25 cellular contexts compared by ENCODE assay signal in genomic region chr13:109758937-109759480, GRCh38. TPM values are rescaled to one million over a fixed set of nuclear protein-coding genes. Genes with fewer than 3 reads are reported as not detected.
DNase-seq lines count a peak whose midpoint lies in the region; ATAC-seq and TF ChIP-seq lines count a peak whose summit lies in the region.
"Had no signal": no experiment of that assay in that cellular context is flagged by ENCODE, and none has a peak within 500 bp of the region (broad histone marks: within the 10 kb centered on the region; RNA-seq: fewer than 3 reads in every experiment).

No MANE protein-coding gene starts in this region.

- WGBS in neuronal stem cell (ENCODE audit: extremely low coverage in 2 of 2, insufficient read length in 2 of 2, insufficient replicate concordance in 1 of 2), 2 donors, result no CpG with 5 or more reads among the region's 15 CpGs

- no peak overlapping the region for H2BK12ac ChIP-seq in neuronal stem cell (ENCODE audit: low read length)

- H3K4me3 ChIP-seq in GM23338 (no peak overlapping the region), neuronal stem cell (ENCODE audit: low read length in 2 of 2) (no peak overlapping the region), Caco-2 (ENCODE audit: low read depth, low read length) (no peak overlapping the region)
- H3K4me3 ChIP-seq: SJSA1 had no signal

- H2AFZ ChIP-seq in GM23338 (no peak overlapping the region), neuronal stem cell (ENCODE audit: low read length) (no peak overlapping the region)

- intact Hi-C loops in Caco-2 (cut with micrococcal nuclease; ENCODE audit: unreplicated experiment), result no loop called here

- H2AK5ac ChIP-seq in neuronal stem cell (ENCODE audit: low read depth, low read length), result no peak overlapping the region

- H3K27me3 Mint-ChIP-seq in GM23338 (ENCODE audit: insufficient read depth, low read depth, poor library complexity) (no peaks in the 10 kb centered on the region), Caco-2 (ENCODE audit: insufficient read depth, unreplicated experiment) (no peaks in the 10 kb centered on the region)
- H3K27me3 Mint-ChIP-seq in effector memory CD8-positive, alpha-beta T cell, result no peaks in the 10 kb centered on the region
- H3K27me3 Mint-ChIP-seq in activated naive CD8-positive, alpha-beta T cell treated with anti-CD3 and anti-CD28 coated beads, Interleukin-2, amount 50 U/mL, for 24 hours, result no peaks in the 10 kb centered on the region
- H3K27me3 Mint-ChIP-seq: B cell had no signal

- no peaks in the 10 kb centered on the region for H3K9me3 Mint-ChIP-seq in GM23338
- H3K9me3 Mint-ChIP-seq in effector memory CD8-positive, alpha-beta T cell, result no peaks in the 10 kb centered on the region
- no peaks in the 10 kb centered on the region for H3K9me3 Mint-ChIP-seq in Caco-2 (ENCODE audit: unreplicated experiment)
- no peaks in the 10 kb centered on the region for H3K9me3 Mint-ChIP-seq in activated naive CD8-positive, alpha-beta T cell treated with anti-CD3 and anti-CD28 coated beads, Interleukin-2, amount 50 U/mL, for 24 hours
- H3K9me3 Mint-ChIP-seq: CD4-positive, CD25-positive, alpha-beta regulatory T cell had no signal

- peaks cover under 1% of the 10 kb centered on the region; the same call in 1 of the 2 replicates for H3K4me1 ChIP-seq in GM23338 (ENCODE audit: insufficient read depth)
- peaks cover 0 to 3% of the 10 kb centered on the region in 2 donors for H3K4me1 ChIP-seq in neuronal stem cell (ENCODE audit: control insufficient read depth in 2 of 2, insufficient read depth in 1 of 2, low read depth in 1 of 2, low read length in 2 of 2)
- H3K4me1 ChIP-seq in Caco-2, result no peaks in the 10 kb centered on the region
- H3K4me1 ChIP-seq: SJSA1 had no signal

- ATAC-seq in GM23338 (peak; percentile 34; the same call in 2 of the 3 replicates), HG03439 (IDR thresholded peaks at IDR 0.05; ENCODE audit: unreplicated experiment) (no peak)
- ATAC-seq in effector memory CD8-positive, alpha-beta T cell (replicated peaks), result peak; percentile 32
- no peak for ATAC-seq in activated naive CD8-positive, alpha-beta T cell treated with anti-CD3 and anti-CD28 coated beads, Interleukin-2, amount 50 U/mL, for 24 hours
- ATAC-seq: Right ventricle myocardium inferior had no signal

- no peak for DNase-seq in GM23338 (ENCODE audit: low spot score)
- DNase-seq in effector memory CD8-positive, alpha-beta T cell, result no peak
- no peak for DNase-seq in neuronal stem cell (ENCODE audit: low spot score)
- no peak for DNase-seq in Caco-2
- DNase-seq in hypothalamus (lab: John Stamatoyannopoulos, UW), result no peak
- DNase-seq in activated naive CD8-positive, alpha-beta T cell treated with anti-CD3 and anti-CD28 coated beads, Interleukin-2, amount 50 U/mL, for 24 hours, result no peak
- DNase-seq: CD4-positive, CD25-positive, alpha-beta regulatory T cell; COR-L47; DMS 273 treated with DMSO at 0.1 percent for 48 hours; DMS79 treated with DMSO at 0.1 percent for 48 hours; GOT3; IMR-90; NCI-H1105; NCI-H146; NCI-H2029; NCI-H2171; NCI-H345; NCI-H524 treated with DMSO at 0.1 percent for 48 hours; NCI-H82 had no signal

- H4K20me1 ChIP-seq in GM23338 (replicated peaks; ENCODE audit: insufficient read depth), result peaks cover 35% of the 10 kb centered on the region; the same call in 1 of the 2 replicates

- no peak overlapping the region for H3K18ac ChIP-seq in neuronal stem cell (ENCODE audit: low read length)

- H3K27ac Mint-ChIP-seq in GM23338, result peak overlapping the region; percentile 64; the same call in 1 of the 2 replicates
- peak overlapping the region in 1 of 2 donors; percentile 41 for H3K27ac Mint-ChIP-seq in effector memory CD8-positive, alpha-beta T cell
- no peak overlapping the region for H3K27ac Mint-ChIP-seq in Caco-2 (ENCODE audit: unreplicated experiment)
- H3K27ac Mint-ChIP-seq in activated naive CD8-positive, alpha-beta T cell treated with anti-CD3 and anti-CD28 coated beads, Interleukin-2, amount 50 U/mL, for 24 hours, result no peak overlapping the region
- H3K27ac Mint-ChIP-seq: B cell; CD4-positive, CD25-positive, alpha-beta regulatory T cell had no signal

- no peak overlapping the region for H4K8ac ChIP-seq in neuronal stem cell (ENCODE audit: low read depth, low read length)

- H3K4me3 Mint-ChIP-seq in GM23338 (no peak overlapping the region), Caco-2 (ENCODE audit: unreplicated experiment) (no peak overlapping the region)
- peak overlapping the region in 1 of 2 donors; percentile 31 for H3K4me3 Mint-ChIP-seq in effector memory CD8-positive, alpha-beta T cell
- no peak overlapping the region for H3K4me3 Mint-ChIP-seq in activated naive CD8-positive, alpha-beta T cell treated with anti-CD3 and anti-CD28 coated beads, Interleukin-2, amount 50 U/mL, for 24 hours
- H3K4me3 Mint-ChIP-seq: B cell; CD4-positive, CD25-positive, alpha-beta regulatory T cell had no signal

- H3K4me1 Mint-ChIP-seq in GM23338, result peaks cover 34% of the 10 kb centered on the region
- peaks cover 3 to 7% of the 10 kb centered on the region in 2 donors for H3K4me1 Mint-ChIP-seq in effector memory CD8-positive, alpha-beta T cell (ENCODE audit: low read depth in 2 of 2)
- H3K4me1 Mint-ChIP-seq in Caco-2 (ENCODE audit: low read depth, unreplicated experiment), result no peaks in the 10 kb centered on the region
- peaks cover 11% of the 10 kb centered on the region for H3K4me1 Mint-ChIP-seq in activated naive CD8-positive, alpha-beta T cell treated with anti-CD3 and anti-CD28 coated beads, Interleukin-2, amount 50 U/mL, for 24 hours

- H3K4ac ChIP-seq in neuronal stem cell (ENCODE audit: low read length), result no peak overlapping the region

- no TSS peak for BruUV-seq in Caco-2 (replicated peaks; lab: Mats Ljungman, UMichigan)

- POLR2A ChIA-PET in Caco-2 (lab: Charles Lee), result no interaction called here

- H3K4me2 ChIP-seq in GM23338 (no peak overlapping the region), neuronal stem cell (ENCODE audit: insufficient read depth, low read length, poor library complexity, severe bottlenecking) (no peak overlapping the region)
- H3K4me2 ChIP-seq: KMS-11 had no signal

- peaks cover 70% of the 10 kb centered on the region for H3K79me2 ChIP-seq in GM23338 (replicated peaks; ENCODE audit: insufficient read depth)

- H2BK120ac ChIP-seq in neuronal stem cell (ENCODE audit: low read depth, low read length), result no peak overlapping the region

- H4K91ac ChIP-seq in neuronal stem cell (ENCODE audit: low read depth, low read length, poor library complexity), result no peak overlapping the region

- H3K9me3 ChIP-seq in neuronal stem cell (replicated peaks in 1 of 2; ENCODE audit: control insufficient read depth in 2 of 2, insufficient read depth in 1 of 2, low read depth in 1 of 2, low read length in 2 of 2), result no peaks in the 10 kb centered on the region
- no peaks in the 10 kb centered on the region for H3K9me3 ChIP-seq in Caco-2
- H3K9me3 ChIP-seq: SJSA1 had no signal

- no peak overlapping the region for H3K14ac ChIP-seq in neuronal stem cell (ENCODE audit: low read length)

- no peak for TF ChIP-seq CTCF in 22Rv1 (IDR thresholded peaks at IDR 0.05)
- TF ChIP-seq CTCF in GM23338 (conservative IDR thresholded peaks at IDR 0.05; ENCODE audit: low read depth in 2 of 2), result no peak
- TF ChIP-seq CTCF in Caco-2 (IDR thresholded peaks at IDR 0.05; ENCODE audit: insufficient read depth in 1 of 2, low read depth in 1 of 2, low read length in 1 of 2, severe bottlenecking in 1 of 2, unreplicated experiment in 1 of 2), result no peak

- peak overlapping the region; percentile 16 for H3K23ac ChIP-seq in neuronal stem cell (ENCODE audit: low read depth, low read length, poor library complexity)

- H3K9ac ChIP-seq in neuronal stem cell (ENCODE audit: low read depth, low read length, poor library complexity), result no peak overlapping the region
- H3K9ac ChIP-seq: KMS-11 had no signal

- no peaks in the 10 kb centered on the region; the same call in 1 of the 2 replicates for H3K36me3 ChIP-seq in GM23338 (ENCODE audit: insufficient read depth)
- peaks cover 8 to 20% of the 10 kb centered on the region in 2 donors for H3K36me3 ChIP-seq in neuronal stem cell (replicated peaks in 1 of 2; ENCODE audit: control insufficient read depth in 2 of 2, insufficient read depth in 2 of 2, low read length in 2 of 2)
- no peaks in the 10 kb centered on the region for H3K36me3 ChIP-seq in Caco-2 (ENCODE audit: control insufficient read depth, insufficient read depth, low read length)

- no peaks in the 10 kb centered on the region for H3F3A ChIP-seq in GM23338 (replicated peaks; ENCODE audit: low read depth)

- peak overlapping the region; percentile 44; the same call in 1 of the 2 replicates for H3K27ac ChIP-seq in 22Rv1
- 0 out of 2 replicates have a peak overlapping the region, but pooled peaks have one; percentile 19 for H3K27ac ChIP-seq in GM23338 (ENCODE audit: low read depth)
- H3K27ac ChIP-seq in neuronal stem cell (replicated peaks; ENCODE audit: low read length), result no peak overlapping the region
- H3K27ac ChIP-seq: KMS-11, SJSA1 had no signal

- peaks cover 3% of the 10 kb centered on the region for H3K79me1 ChIP-seq in neuronal stem cell (ENCODE audit: low read depth, low read length)

- no peak overlapping the region for H2BK15ac ChIP-seq in neuronal stem cell (ENCODE audit: low read length)

- H2BK5ac ChIP-seq in neuronal stem cell (ENCODE audit: low read length), result no peak overlapping the region

- CTCF ChIA-PET in Caco-2 (lab: Charles Lee), result no interaction called here

- H3K9me2 ChIP-seq in GM23338 (ENCODE audit: insufficient read depth), result no peaks in the 10 kb centered on the region

- peaks cover 10% of the 10 kb centered on the region; the same call in 2 of the 3 replicates for H3K36me3 Mint-ChIP-seq in GM23338 (ENCODE audit: low read depth)
- H3K36me3 Mint-ChIP-seq in effector memory CD8-positive, alpha-beta T cell (ENCODE audit: insufficient read depth), result peaks cover 27% of the 10 kb centered on the region
- H3K36me3 Mint-ChIP-seq in Caco-2 (ENCODE audit: insufficient read depth, unreplicated experiment), result no peaks in the 10 kb centered on the region
- H3K36me3 Mint-ChIP-seq in activated naive CD8-positive, alpha-beta T cell treated with anti-CD3 and anti-CD28 coated beads, Interleukin-2, amount 50 U/mL, for 24 hours (ENCODE audit: low read depth), result peaks cover 6% of the 10 kb centered on the region

- no peaks in the 10 kb centered on the region for H3K27me3 ChIP-seq in GM23338 (ENCODE audit: insufficient read depth)
- H3K27me3 ChIP-seq in neuronal stem cell (ENCODE audit: control insufficient read depth in 3 of 3, insufficient read depth in 3 of 3, low read depth in 1 of 3, low read length in 3 of 3), result no peaks in the 10 kb centered on the region
- H3K27me3 ChIP-seq in Caco-2 (replicated peaks; ENCODE audit: control insufficient read depth, insufficient read depth, low read length), result no peaks in the 10 kb centered on the region

TF ChIP-seq in GM23338, 12 proteins besides CTCF, POLR2A, EP300 and RAD21 (continues in another document):
- TF ChIP-seq EZH2phosphoT487 (IDR thresholded peaks at IDR 0.05; ENCODE audit: unreplicated experiment) (no peak), JUNB (IDR thresholded peaks at IDR 0.05; ENCODE audit: unreplicated experiment) (no peak)

RNA-seq across cellular contexts. Expression of gene IRS2, which starts 27.4 kb away (rescaled TPM):
- total RNA-seq in GM23338 (2014; rRNA removed; shearing (Covaris generic)), result 12.4 and 14.5 TPM in 2 replicates
- polyA plus RNA-seq in GM23338 (2016; fragmentation: Nextera tagmentation; extraction: Ambion mirVana), result 3.6 and 4.0 TPM in 2 replicates
- polyA plus RNA-seq in neuronal stem cell (2013, experiment 1 of 2), result 18.1 TPM
- 18.9 TPM for polyA plus RNA-seq in neuronal stem cell (2013, experiment 2 of 2)
- total RNA-seq in Caco-2 (2022), result 5.4 and 5.5 TPM in 2 replicates

Comparison
In these comparisons a context has a peak if more than half of its experiments do, and no peak if none do; other contexts are left out.
1. ATAC-seq: peak in GM23338 (single experiment) and effector memory CD8-positive, alpha-beta T cell (single experiment); none in HG03439 (single experiment) and activated naive CD8-positive, alpha-beta T cell treated with anti-CD3 and anti-CD28 coated beads, Interleukin-2, amount 50 U/mL, for 24 hours (single experiment).